Comparison of ENCODE assay signal across 19 cellular contexts in the genomic region with DNA sequence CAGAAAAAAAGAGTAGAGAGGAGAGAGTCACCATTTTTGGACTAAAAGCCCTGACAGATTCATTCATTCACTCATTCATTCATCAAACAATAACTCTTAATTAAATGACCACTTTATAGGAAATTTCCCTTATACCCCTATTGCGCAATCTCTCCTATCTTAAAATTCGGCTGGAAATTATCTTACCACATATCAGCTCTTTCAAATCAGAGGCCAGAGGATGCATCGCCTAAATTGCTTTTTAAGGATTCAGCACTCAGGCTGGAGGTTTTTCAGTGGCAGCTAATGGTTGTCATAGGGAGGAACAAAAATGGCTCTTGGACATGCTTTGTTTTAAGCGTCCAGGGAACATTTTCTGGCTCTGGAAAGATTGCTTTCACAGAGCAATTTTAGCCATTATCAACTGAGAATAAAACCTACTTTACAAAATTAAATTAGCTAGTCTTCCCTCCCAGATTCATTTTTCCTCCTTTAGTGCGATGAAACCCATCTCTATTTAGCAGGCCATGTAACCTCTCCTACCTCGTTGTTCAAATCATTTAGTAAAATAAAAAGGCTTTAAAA.
"Had no signal": no experiment of that assay in that cellular context is flagged by ENCODE, and none has a peak within 500 bp of the region (broad histone marks: within the 10 kb centered on the region; RNA-seq: fewer than 3 reads in every experiment).

No MANE protein-coding gene starts in this region.

- H3K36me3 Mint-ChIP-seq: natural killer cell, type B pancreatic cell had no signal

- H3K9me3 Mint-ChIP-seq: natural killer cell, neural crest cell, type B pancreatic cell had no signal

- ATAC-seq: esophagus mucosa, gastrocnemius medialis, left lobe of liver, natural killer cell had no signal

- H3K27ac Mint-ChIP-seq: natural killer cell, type B pancreatic cell had no signal

- H3K4me1 Mint-ChIP-seq: natural killer cell had no signal

- H3K4me3 Mint-ChIP-seq: natural killer cell, neural crest cell, type B pancreatic cell had no signal

- DNase-seq: cortex of kidney; effector memory CD4-positive, alpha-beta T cell; gastrocnemius medialis; glutamatergic neuron; islet precursor cell; mammary epithelial cell; natural killer cell; nucleus accumbens; ovary; small intestine; stimulated activated CD4-positive, alpha-beta T cell treated with anti-CD3 and anti-CD28 coated beads, Interleukin-12 subunit alpha, Interleukin-12 subunit beta, amount 100 ng/mL, for 4 hours; stimulated activated naive CD4-positive, alpha-beta T cell; stomach; substantia nigra; uterus had no signal
